Comparison of ENCODE assay signal across 8 cellular contexts in the genomic region with DNA sequence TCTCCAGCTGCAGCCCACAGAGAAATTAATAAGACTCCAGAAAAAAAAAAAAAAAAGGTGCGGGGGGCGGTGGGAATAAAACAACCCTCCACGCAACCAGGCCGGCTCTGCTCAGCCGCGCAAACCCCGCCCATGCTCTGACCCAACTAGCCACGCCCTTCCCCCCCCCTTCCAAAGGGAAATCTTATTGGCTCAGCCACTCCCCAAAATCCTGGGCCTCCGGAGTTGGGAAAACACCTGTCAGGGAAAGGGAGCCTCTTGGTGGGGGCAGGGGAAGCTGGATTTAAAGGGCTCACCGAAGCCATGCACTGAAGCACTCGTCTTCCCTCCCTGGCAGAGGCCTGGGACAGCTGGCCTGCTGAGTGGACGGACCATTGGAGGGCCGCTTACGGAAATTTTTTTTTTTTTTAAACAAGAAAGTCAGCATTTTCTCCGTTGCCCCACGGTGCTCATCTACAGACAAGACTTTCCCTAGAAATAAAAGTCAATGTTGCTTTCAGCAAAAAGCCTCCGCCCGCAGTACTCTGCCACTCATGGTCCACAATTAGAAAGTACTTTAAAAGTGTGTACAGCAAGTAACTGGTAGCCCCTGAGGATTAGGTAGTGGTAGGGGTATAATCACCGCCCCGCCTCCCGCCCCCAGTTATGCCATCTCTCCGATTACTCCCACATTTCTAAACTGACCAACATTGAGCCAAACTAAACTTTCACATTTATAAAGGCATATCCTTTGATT. TPM values are rescaled to one million over a fixed set of nuclear protein-coding genes. Genes with fewer than 3 reads are reported as not detected.
DNase-seq lines count a peak whose midpoint lies in the region; ATAC-seq and TF ChIP-seq lines count a peak whose summit lies in the region.

No MANE protein-coding gene starts in this region.

- 50% methylated on average over 22 of the region's 22 CpGs for WGBS in SK-N-SH (ENCODE audit: low lambda C conversion rate)

- H3K36me3 Mint-ChIP-seq in neural crest cell (ENCODE audit: low read depth), result no peaks in the 10 kb centered on the region

- H3K9ac ChIP-seq in SK-N-SH, result no peak overlapping the region

- no peaks in the 10 kb centered on the region for H3K9me3 Mint-ChIP-seq in neural crest cell

- H4K20me1 ChIP-seq in SK-N-SH (ENCODE audit: insufficient read depth), result no peaks in the 10 kb centered on the region

- POLR2A ChIA-PET in SK-N-SH (lab: Yijun Ruan, JAX), result no interaction called here

- H3K4me3 Mint-ChIP-seq in neural crest cell, result peak overlapping the region; percentile 94

- peaks cover 0 to 11% of the 10 kb centered on the region in 2 experiments; a peak in 2 of 4 replicates for H3K4me1 ChIP-seq in SK-N-SH (ENCODE audit: control insufficient read depth in 1 of 2, insufficient read depth in 2 of 2, low read depth in 1 of 2, low read length in 1 of 2)

- peaks cover 33% of the 10 kb centered on the region for H3K27me3 ChIP-seq in SK-N-SH (ENCODE audit: insufficient read depth)

- no peak overlapping the region for H3K27ac ChIP-seq in SK-N-SH (ENCODE audit: low read depth in 2 of 2, low read length in 1 of 2)

- H3K4me2 ChIP-seq in SK-N-SH, result peak overlapping the region; percentile 89

- peaks cover 26% of the 10 kb centered on the region for H3K4me1 Mint-ChIP-seq in neural crest cell

- no peaks in the 10 kb centered on the region for H3K36me3 ChIP-seq in SK-N-SH (replicated peaks in 1 of 2; ENCODE audit: control insufficient read depth in 1 of 2, insufficient read depth in 2 of 2, low read length in 1 of 2)

- H3K9me2 ChIP-seq in SK-N-SH, result no peaks in the 10 kb centered on the region

- TF ChIP-seq EP300 in SK-N-SH (IDR thresholded peaks at IDR 0.05; ENCODE audit: borderline replicate concordance in 1 of 2, low read depth in 1 of 2, low read length in 1 of 2), result no peak

- CTCF ChIA-PET in SK-N-SH (lab: Yijun Ruan, JAX), result interaction anchor here (0.7 to 1.9 kb wide), 6 partner anchors 10 to 794 kb away, joined by 3 to 8 read pairs (median 4); no protein-coding TSS in a partner anchor

- no peaks in the 10 kb centered on the region for H3K79me2 ChIP-seq in SK-N-SH (ENCODE audit: insufficient read depth)

- H2AFZ ChIP-seq in SK-N-SH (ENCODE audit: low read depth), result peak overlapping the region; percentile 82; the same call in 1 of the 2 replicates

- ATAC-seq in HG02938 (IDR thresholded peaks at IDR 0.05; ENCODE audit: unreplicated experiment) (no peak), HG02840 (IDR thresholded peaks at IDR 0.05; ENCODE audit: low FRiP score, unreplicated experiment) (no peak)

- TF ChIP-seq CTCF in SK-N-SH (IDR thresholded peaks at IDR 0.05) (no peak), foreskin fibroblast (IDR thresholded peaks at IDR 0.05; ENCODE audit: low read depth, low read length) (no peak), neural crest cell (conservative IDR thresholded peaks at IDR 0.05) (no peak)

- H3F3A ChIP-seq in SK-N-SH (replicated peaks; ENCODE audit: insufficient read depth), result peaks cover 9% of the 10 kb centered on the region

- no peak overlapping the region for H3K27ac Mint-ChIP-seq in neural crest cell (ENCODE audit: unreplicated experiment)

- DNase-seq in NCI-H2107 (lab: John Stamatoyannopoulos, UW) (peak; percentile 6), NCI-H2107 treated with DMSO at 0.1 percent for 48 hours (lab: John Stamatoyannopoulos, UW; ENCODE audit: unreplicated experiment) (no peak), SK-N-SH (peak; percentile 62), foreskin fibroblast (peak in 1 of 2 donors; percentile 31), neural crest cell (ENCODE audit: low read depth, low spot score) (no peak), germinal center (ENCODE audit: low spot score) (no peak)

- peak overlapping the region; percentile 65 to 72 for H3K4me3 ChIP-seq in SK-N-SH (ENCODE audit: low read depth in 2 of 2, low read length in 1 of 2)
- peak overlapping the region; percentile 54 to 65 for H3K4me3 ChIP-seq in foreskin fibroblast (ENCODE audit: low read depth in 1 of 2, low read length in 2 of 2)

- H3K27me3 Mint-ChIP-seq in neural crest cell (ENCODE audit: low read depth), result peaks cover 47% of the 10 kb centered on the region

- no peak for TF ChIP-seq RAD21 in SK-N-SH (IDR thresholded peaks at IDR 0.05; ENCODE audit: low read length)

- H3K9me3 ChIP-seq in SK-N-SH, result no peaks in the 10 kb centered on the region

TF ChIP-seq in SK-N-SH, 30 proteins besides CTCF, POLR2A, EP300 and RAD21:
- TF ChIP-seq FOXJ3 (CRISPR knock-in tag; IDR thresholded peaks at IDR 0.05) (no peak), FOXM1 (IDR thresholded peaks at IDR 0.05; ENCODE audit: low read depth) (no peak), GATA2 (CRISPR knock-in tag; IDR thresholded peaks at IDR 0.05) (no peak), JUND (IDR thresholded peaks at IDR 0.05) (no peak)
- TF ChIP-seq, protein P1, sequence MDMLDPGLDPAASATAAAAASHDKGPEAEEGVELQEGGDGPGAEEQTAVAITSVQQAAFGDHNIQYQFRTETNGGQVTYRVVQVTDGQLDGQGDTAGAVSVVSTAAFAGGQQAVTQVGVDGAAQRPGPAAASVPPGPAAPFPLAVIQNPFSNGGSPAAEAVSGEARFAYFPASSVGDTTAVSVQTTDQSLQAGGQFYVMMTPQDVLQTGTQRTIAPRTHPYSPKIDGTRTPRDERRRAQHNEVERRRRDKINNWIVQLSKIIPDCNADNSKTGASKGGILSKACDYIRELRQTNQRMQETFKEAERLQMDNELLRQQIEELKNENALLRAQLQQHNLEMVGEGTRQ (IDR thresholded peaks at IDR 0.05; ENCODE audit: borderline replicate concordance, low read depth, low read length), result no peak

RNA-seq across cellular contexts. Expression of a gene that starts 0.7 kb away (rescaled TPM):
- polyA plus RNA-seq in SK-N-SH (2012; rRNA removed), result 0.05 TPM in 2 replicates
- 0.05 and 0.08 TPM in 2 replicates for polyA plus RNA-seq in SK-N-SH (2012; cell fraction: cytosol; rRNA removed)
- 0.11 TPM in 1 of 2 replicates, not detected in the other for polyA plus RNA-seq in SK-N-SH (2012; cell fraction: nucleus; rRNA removed)
- 10.2 and 11.0 TPM in 2 replicates for total RNA-seq in neural crest cell

Comparison
In these comparisons a context has a peak if more than half of its experiments do, and no peak if none do; other contexts are left out.
1. DNase-seq: peak in NCI-H2107 (single experiment) and SK-N-SH (single experiment); none in NCI-H2107 treated with DMSO at 0.1 percent for 48 hours (single experiment), neural crest cell (single experiment) and germinal center (single experiment).